1 cellular context compared by ENCODE assay signal in the genomic region with DNA sequence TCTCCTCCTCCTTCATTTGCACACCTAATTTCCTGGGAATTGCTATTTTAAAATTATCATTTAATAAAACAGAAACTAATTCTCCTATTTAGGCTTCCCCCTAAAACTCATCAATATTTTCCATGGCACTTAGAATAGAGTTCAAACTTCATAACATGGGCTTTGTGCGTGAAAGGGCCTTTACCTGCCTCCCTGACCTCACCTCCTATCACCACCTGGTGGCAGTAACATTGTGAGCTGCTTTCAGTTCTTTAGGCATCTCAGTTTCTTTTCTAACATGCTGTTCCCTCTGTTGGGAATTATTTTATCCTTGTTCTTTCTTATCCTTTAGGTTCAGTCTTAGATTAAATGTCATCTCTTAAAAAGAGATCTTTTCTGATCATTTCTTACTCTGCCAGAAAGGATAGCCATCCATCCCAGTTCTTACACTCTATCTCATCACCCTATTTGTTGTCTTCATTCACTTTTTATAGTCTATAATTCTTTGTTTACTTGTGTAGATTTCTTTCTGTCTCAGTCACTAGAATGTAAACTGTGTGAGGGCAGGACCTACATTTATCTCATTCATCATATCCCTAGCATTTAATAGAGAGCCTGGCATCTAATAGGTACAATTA.
TF ChIP-seq lines count a peak whose summit lies in the region.

No MANE protein-coding gene starts in this region.

TF ChIP-seq in H1, 55 proteins besides CTCF, POLR2A, EP300 and RAD21 (continued from another document):
- TF ChIP-seq CHD7 (IDR thresholded peaks at IDR 0.05; ENCODE audit: insufficient replicate concordance, low read length) = no peak
- TF ChIP-seq ASH2L (IDR thresholded peaks at IDR 0.05; ENCODE audit: low read length) = no peak
- no peak for TF ChIP-seq RNF2 (IDR thresholded peaks at IDR 0.05; ENCODE audit: borderline replicate concordance, low read depth, low read length, missing control alignments, poor library complexity, severe bottlenecking)
- no peak for TF ChIP-seq SP1 (IDR thresholded peaks at IDR 0.05; ENCODE audit: low read depth, low read length)
- no peak for TF ChIP-seq EGR1 (IDR thresholded peaks at IDR 0.05; ENCODE audit: borderline replicate concordance, low read depth, low read length)
- no peak for TF ChIP-seq TAF1 (IDR thresholded peaks at IDR 0.05; ENCODE audit: low read depth, low read length)
- TF ChIP-seq POU5F1 (IDR thresholded peaks at IDR 0.05; ENCODE audit: low read depth, low read length) = no peak
